ENCODE assay signal across 9 cellular contexts in the genomic region with DNA sequence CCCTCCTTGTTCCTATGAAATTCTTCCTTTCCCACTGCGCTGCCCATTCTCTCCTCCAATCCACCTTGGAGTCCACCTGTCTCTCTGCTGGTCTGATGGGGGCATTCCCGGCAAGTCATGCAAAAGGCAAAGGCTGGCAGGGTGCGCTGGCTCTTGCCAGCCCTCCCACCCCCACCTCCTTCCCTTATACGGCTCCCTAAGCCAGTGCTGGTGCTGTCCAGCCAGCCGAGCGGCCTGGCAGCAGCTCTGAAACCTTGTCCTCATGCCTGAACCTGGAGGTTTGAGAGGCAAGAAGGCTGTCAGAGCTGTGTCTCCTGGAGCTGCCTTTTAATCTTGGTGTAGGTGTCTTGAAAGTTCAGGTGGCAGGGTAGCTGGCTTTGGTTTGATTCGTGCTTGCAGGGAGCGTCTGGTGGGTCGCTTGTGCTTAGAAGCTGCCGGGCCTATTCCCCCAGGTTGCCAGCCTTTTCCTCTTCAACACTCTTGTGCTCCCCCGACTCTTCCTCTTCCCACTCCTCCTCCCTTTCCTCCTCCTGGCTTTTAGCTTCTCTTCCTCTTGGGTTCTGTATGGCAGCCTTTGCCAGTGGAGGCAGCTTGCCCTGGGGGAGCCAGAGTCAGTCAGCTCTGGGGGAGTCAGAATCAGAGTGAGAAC. TPM values are rescaled to one million over a fixed set of nuclear protein-coding genes. Genes with fewer than 3 reads are reported as not detected.
DNase-seq lines count a peak whose midpoint lies in the region; ATAC-seq and TF ChIP-seq lines count a peak whose summit lies in the region.
"Had no signal": no experiment of that assay in that cellular context is flagged by ENCODE, and none has a peak within 500 bp of the region (broad histone marks: within the 10 kb centered on the region; RNA-seq: fewer than 3 reads in every experiment).

No MANE protein-coding gene starts in this region.

- no peak for DNase-seq in GM12864 (ENCODE audit: low read depth)
- no peak for DNase-seq in fibroblast of villous mesenchyme (ENCODE audit: low read depth)
- DNase-seq in neural crest cell (ENCODE audit: low read depth, low spot score): no peak
- DNase-seq in KBM-7: no peak

- in situ Hi-C loops in KBM-7 (cut with MboI; ENCODE audit: low pct_unique_long_range_greater_than_20kb, low sequenced_read_pairs): no loop called here

- H3K9me3 Mint-ChIP-seq in neural crest cell: no peaks in the 10 kb centered on the region

- peak overlapping the region; percentile 30 for H3K4me3 ChIP-seq in GM12864 (ENCODE audit: low read depth, low read length)
- peak overlapping the region; percentile 58 for H3K4me3 ChIP-seq in fibroblast of villous mesenchyme (ENCODE audit: low read depth, low read length)

- ATAC-seq in HG02884 (IDR thresholded peaks at IDR 0.05; ENCODE audit: unreplicated experiment) (no peak), HG03095 (IDR thresholded peaks at IDR 0.05; ENCODE audit: unreplicated experiment) (no peak), GM21825 (IDR thresholded peaks at IDR 0.05; ENCODE audit: unreplicated experiment) (no peak)

- H3K27ac Mint-ChIP-seq in neural crest cell (ENCODE audit: unreplicated experiment): peak overlapping the region; percentile 90

- H3K27me3 Mint-ChIP-seq in neural crest cell (ENCODE audit: low read depth): peaks cover 23% of the 10 kb centered on the region

- H3K36me3 Mint-ChIP-seq in neural crest cell (ENCODE audit: low read depth): peaks cover 7% of the 10 kb centered on the region

- TF ChIP-seq CTCF in GM12864 (IDR thresholded peaks at IDR 0.05; ENCODE audit: low read depth, low read length, missing control alignments) (no peak), VCaP (conservative IDR thresholded peaks at IDR 0.05) (no peak), fibroblast of villous mesenchyme (IDR thresholded peaks at IDR 0.05; ENCODE audit: insufficient read depth, low read depth, low read length) (no peak), neural crest cell (conservative IDR thresholded peaks at IDR 0.05) (no peak)

- H3K4me3 Mint-ChIP-seq in neural crest cell: peak overlapping the region; percentile 96

- peaks cover 64% of the 10 kb centered on the region for H3K4me1 Mint-ChIP-seq in neural crest cell

- peak overlapping the region; percentile 86 for H3K27ac ChIP-seq in VCaP
- H3K27ac ChIP-seq: neutrophil had no signal

RNA-seq across cellular contexts. Expression of a gene that starts 0.7 kb away (rescaled TPM):
- 0.86 and 1.3 TPM in 2 replicates for total RNA-seq in fibroblast of villous mesenchyme
- 28.4 and 32.4 TPM in 2 replicates for total RNA-seq in neural crest cell

Comparison
In these comparisons a context has a peak if more than half of its experiments do, and no peak if none do; other contexts are left out.
1. RNA of a gene that starts 0.7 kb away (total RNA-seq): 28.4 to 32.4 TPM in neural crest cell; 0.86 to 1.3 TPM in fibroblast of villous mesenchyme; every median in the first group is over 10 times any median in the second.